Comparison of ENCODE assay signal across 1 cellular context in the genomic region with DNA sequence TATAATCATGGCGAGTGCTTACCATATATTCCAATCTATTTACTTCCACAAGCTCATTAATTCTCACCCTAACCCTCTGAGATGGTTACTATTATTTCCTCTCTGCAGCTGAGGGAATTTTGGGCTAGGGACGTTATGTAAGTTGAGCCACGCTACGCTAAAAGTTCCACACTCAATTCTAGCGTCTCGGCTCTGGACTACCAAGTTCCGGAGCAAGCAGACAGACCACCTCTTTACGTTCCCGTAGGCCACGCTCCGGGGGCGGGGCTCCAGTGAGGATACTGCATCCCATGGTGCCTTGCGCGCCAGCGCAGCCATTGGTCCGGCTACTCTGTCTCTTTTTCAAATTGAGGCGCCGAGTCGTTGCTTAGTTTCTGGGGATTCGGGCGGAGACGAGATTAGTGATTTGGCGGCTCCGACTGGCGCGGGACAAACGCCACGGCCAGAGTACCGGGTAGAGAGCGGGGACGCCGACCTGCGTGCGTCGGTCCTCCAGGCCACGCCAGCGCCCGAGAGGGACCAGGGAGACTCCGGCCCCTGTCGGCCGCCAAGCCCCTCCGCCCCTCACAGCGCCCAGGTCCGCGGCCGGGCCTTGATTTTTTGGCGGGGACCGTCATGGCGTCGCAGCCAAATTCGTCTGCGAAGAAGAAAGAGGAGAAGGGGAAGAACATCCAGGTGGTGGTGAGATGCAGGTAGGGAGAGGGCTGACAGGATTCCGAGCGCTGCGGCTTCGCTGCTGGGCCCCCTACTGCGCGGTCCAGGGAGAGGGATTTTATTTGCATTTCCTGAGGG.
TF ChIP-seq lines count a peak whose summit lies in the region.

A gene (plus strand): TSS at position 370 of the 792 bp plus-strand sequence. CDS start 246 bp downstream, at position 616.

TF ChIP-seq in HepG2, 621 proteins besides CTCF, POLR2A, EP300 and RAD21 (continued from another document and continues in another):
- TF ChIP-seq, protein P1, sequence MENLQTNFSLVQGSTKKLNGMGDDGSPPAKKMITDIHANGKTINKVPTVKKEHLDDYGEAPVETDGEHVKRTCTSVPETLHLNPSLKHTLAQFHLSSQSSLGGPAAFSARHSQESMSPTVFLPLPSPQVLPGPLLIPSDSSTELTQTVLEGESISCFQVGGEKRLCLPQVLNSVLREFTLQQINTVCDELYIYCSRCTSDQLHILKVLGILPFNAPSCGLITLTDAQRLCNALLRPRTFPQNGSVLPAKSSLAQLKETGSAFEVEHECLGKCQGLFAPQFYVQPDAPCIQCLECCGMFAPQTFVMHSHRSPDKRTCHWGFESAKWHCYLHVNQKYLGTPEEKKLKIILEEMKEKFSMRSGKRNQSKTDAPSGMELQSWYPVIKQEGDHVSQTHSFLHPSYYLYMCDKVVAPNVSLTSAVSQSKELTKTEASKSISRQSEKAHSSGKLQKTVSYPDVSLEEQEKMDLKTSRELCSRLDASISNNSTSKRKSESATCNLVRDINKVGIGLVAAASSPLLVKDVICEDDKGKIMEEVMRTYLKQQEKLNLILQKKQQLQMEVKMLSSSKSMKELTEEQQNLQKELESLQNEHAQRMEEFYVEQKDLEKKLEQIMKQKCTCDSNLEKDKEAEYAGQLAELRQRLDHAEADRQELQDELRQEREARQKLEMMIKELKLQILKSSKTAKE (CRISPR knock-in tag; IDR thresholded peaks at IDR 0.05; ENCODE audit: borderline replicate concordance), result no peak
- peak; percentile 58; the same call in 1 of the 2 replicates for TF ChIP-seq HDAC2 (CRISPR knock-in tag; IDR thresholded peaks at IDR 0.05)
- peak; percentile 64; the same call in 1 of the 2 replicates for TF ChIP-seq ZNF878 (CRISPR knock-in tag; IDR thresholded peaks at IDR 0.05)
- TF ChIP-seq ZNF546 (CRISPR knock-in tag; conservative IDR thresholded peaks at IDR 0.05), result no peak
- no peak for TF ChIP-seq RBM39 (IDR thresholded peaks at IDR 0.05; ENCODE audit: low read depth, low read length, poor library complexity, severe bottlenecking)
- TF ChIP-seq, protein P2, sequence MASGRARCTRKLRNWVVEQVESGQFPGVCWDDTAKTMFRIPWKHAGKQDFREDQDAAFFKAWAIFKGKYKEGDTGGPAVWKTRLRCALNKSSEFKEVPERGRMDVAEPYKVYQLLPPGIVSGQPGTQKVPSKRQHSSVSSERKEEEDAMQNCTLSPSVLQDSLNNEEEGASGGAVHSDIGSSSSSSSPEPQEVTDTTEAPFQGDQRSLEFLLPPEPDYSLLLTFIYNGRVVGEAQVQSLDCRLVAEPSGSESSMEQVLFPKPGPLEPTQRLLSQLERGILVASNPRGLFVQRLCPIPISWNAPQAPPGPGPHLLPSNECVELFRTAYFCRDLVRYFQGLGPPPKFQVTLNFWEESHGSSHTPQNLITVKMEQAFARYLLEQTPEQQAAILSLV (CRISPR knock-in tag; IDR thresholded peaks at IDR 0.05; ENCODE audit: borderline replicate concordance), result peak; percentile 82; the same call in 1 of the 2 replicates
- no peak for TF ChIP-seq STAT5B (CRISPR knock-in tag; IDR thresholded peaks at IDR 0.05)
- TF ChIP-seq CBX2 (IDR thresholded peaks at IDR 0.05; ENCODE audit: low read depth, low read length), result no peak
- no peak for TF ChIP-seq CBX2 (CRISPR knock-in tag; IDR thresholded peaks at IDR 0.05; ENCODE audit: low read depth)
- peak; percentile 90 for TF ChIP-seq THAP11 (CRISPR knock-in tag; IDR thresholded peaks at IDR 0.05)
- TF ChIP-seq, protein P3, sequence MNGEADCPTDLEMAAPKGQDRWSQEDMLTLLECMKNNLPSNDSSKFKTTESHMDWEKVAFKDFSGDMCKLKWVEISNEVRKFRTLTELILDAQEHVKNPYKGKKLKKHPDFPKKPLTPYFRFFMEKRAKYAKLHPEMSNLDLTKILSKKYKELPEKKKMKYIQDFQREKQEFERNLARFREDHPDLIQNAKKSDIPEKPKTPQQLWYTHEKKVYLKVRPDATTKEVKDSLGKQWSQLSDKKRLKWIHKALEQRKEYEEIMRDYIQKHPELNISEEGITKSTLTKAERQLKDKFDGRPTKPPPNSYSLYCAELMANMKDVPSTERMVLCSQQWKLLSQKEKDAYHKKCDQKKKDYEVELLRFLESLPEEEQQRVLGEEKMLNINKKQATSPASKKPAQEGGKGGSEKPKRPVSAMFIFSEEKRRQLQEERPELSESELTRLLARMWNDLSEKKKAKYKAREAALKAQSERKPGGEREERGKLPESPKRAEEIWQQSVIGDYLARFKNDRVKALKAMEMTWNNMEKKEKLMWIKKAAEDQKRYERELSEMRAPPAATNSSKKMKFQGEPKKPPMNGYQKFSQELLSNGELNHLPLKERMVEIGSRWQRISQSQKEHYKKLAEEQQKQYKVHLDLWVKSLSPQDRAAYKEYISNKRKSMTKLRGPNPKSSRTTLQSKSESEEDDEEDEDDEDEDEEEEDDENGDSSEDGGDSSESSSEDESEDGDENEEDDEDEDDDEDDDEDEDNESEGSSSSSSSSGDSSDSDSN (CRISPR knock-in tag; IDR thresholded peaks at IDR 0.05), result peak; percentile 80
- no peak for TF ChIP-seq JARID2 (CRISPR knock-in tag; IDR thresholded peaks at IDR 0.05; ENCODE audit: insufficient replicate concordance)
- no peak for TF ChIP-seq ZFYVE20 (CRISPR knock-in tag; IDR thresholded peaks at IDR 0.05; ENCODE audit: borderline replicate concordance, low read depth)
- TF ChIP-seq RORA (CRISPR knock-in tag; IDR thresholded peaks at IDR 0.05), result no peak
- TF ChIP-seq, protein P4, sequence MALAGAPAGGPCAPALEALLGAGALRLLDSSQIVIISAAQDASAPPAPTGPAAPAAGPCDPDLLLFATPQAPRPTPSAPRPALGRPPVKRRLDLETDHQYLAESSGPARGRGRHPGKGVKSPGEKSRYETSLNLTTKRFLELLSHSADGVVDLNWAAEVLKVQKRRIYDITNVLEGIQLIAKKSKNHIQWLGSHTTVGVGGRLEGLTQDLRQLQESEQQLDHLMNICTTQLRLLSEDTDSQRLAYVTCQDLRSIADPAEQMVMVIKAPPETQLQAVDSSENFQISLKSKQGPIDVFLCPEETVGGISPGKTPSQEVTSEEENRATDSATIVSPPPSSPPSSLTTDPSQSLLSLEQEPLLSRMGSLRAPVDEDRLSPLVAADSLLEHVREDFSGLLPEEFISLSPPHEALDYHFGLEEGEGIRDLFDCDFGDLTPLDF (CRISPR knock-in tag; IDR thresholded peaks at IDR 0.05), result peak; percentile 94
- no peak for TF ChIP-seq ZNF484 (CRISPR knock-in tag; IDR thresholded peaks at IDR 0.05; ENCODE audit: borderline replicate concordance, low read depth)
- TF ChIP-seq KAT2B (IDR thresholded peaks at IDR 0.05; ENCODE audit: borderline replicate concordance, low read depth, low read length), result no peak
- TF ChIP-seq, protein P5, sequence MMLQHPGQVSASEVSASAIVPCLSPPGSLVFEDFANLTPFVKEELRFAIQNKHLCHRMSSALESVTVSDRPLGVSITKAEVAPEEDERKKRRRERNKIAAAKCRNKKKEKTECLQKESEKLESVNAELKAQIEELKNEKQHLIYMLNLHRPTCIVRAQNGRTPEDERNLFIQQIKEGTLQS (CRISPR knock-in tag; IDR thresholded peaks at IDR 0.05), result no peak
- TF ChIP-seq ZFX (CRISPR knock-in tag; IDR thresholded peaks at IDR 0.05; ENCODE audit: low read depth), result peak; percentile 90
- no peak for TF ChIP-seq NPAS2 (CRISPR knock-in tag; IDR thresholded peaks at IDR 0.05; ENCODE audit: borderline replicate concordance)
- TF ChIP-seq CCDC6 (CRISPR knock-in tag; IDR thresholded peaks at IDR 0.05), result peak; percentile 67; the same call in 1 of the 2 replicates
- TF ChIP-seq RCOR2 (CRISPR knock-in tag; IDR thresholded peaks at IDR 0.05), result no peak
- TF ChIP-seq, protein P6, sequence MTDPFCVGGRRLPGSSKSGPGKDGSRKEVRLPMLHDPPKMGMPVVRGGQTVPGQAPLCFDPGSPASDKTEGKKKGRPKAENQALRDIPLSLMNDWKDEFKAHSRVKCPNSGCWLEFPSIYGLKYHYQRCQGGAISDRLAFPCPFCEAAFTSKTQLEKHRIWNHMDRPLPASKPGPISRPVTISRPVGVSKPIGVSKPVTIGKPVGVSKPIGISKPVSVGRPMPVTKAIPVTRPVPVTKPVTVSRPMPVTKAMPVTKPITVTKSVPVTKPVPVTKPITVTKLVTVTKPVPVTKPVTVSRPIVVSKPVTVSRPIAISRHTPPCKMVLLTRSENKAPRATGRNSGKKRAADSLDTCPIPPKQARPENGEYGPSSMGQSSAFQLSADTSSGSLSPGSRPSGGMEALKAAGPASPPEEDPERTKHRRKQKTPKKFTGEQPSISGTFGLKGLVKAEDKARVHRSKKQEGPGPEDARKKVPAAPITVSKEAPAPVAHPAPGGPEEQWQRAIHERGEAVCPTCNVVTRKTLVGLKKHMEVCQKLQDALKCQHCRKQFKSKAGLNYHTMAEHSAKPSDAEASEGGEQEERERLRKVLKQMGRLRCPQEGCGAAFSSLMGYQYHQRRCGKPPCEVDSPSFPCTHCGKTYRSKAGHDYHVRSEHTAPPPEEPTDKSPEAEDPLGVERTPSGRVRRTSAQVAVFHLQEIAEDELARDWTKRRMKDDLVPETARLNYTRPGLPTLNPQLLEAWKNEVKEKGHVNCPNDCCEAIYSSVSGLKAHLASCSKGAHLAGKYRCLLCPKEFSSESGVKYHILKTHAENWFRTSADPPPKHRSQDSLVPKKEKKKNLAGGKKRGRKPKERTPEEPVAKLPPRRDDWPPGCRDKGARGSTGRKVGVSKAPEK (CRISPR knock-in tag; IDR thresholded peaks at IDR 0.05; ENCODE audit: borderline replicate concordance), result no peak
- 0 out of 2 replicates have a peak, but pooled peaks have one; percentile 4 for TF ChIP-seq TOPORS (CRISPR knock-in tag; IDR thresholded peaks at IDR 0.05)
- TF ChIP-seq ZNF768 (CRISPR knock-in tag; IDR thresholded peaks at IDR 0.05), result peak; percentile 48; the same call in 1 of the 2 replicates
- TF ChIP-seq, protein P7, sequence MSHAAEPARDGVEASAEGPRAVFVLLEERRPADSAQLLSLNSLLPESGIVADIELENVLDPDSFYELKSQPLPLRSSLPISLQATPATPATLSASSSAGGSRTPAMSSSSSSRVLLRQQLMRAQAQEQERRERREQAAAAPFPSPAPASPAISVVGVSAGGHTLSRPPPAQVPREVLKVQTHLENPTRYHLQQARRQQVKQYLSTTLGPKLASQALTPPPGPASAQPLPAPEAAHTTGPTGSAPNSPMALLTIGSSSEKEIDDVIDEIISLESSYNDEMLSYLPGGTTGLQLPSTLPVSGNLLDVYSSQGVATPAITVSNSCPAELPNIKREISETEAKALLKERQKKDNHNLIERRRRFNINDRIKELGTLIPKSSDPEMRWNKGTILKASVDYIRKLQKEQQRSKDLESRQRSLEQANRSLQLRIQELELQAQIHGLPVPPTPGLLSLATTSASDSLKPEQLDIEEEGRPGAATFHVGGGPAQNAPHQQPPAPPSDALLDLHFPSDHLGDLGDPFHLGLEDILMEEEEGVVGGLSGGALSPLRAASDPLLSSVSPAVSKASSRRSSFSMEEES (CRISPR knock-in tag; IDR thresholded peaks at IDR 0.05), result no peak; the same call in none of the 2 replicates
- TF ChIP-seq TOE1 (CRISPR knock-in tag; IDR thresholded peaks at IDR 0.05), result no peak
- TF ChIP-seq NKX3-1 (CRISPR knock-in tag; IDR thresholded peaks at IDR 0.05), result peak; percentile 47; the same call in 1 of the 2 replicates
- TF ChIP-seq HMG20A (CRISPR knock-in tag; IDR thresholded peaks at IDR 0.05; ENCODE audit: borderline replicate concordance), result no peak
- no peak; the same call in 1 of the 2 replicates for TF ChIP-seq ZSCAN20 (CRISPR knock-in tag; IDR thresholded peaks at IDR 0.05; ENCODE audit: borderline replicate concordance)
- peak; percentile 88; the same call in 1 of the 2 replicates for TF ChIP-seq EEA1 (CRISPR knock-in tag; IDR thresholded peaks at IDR 0.05; ENCODE audit: borderline replicate concordance)
- TF ChIP-seq KLF11 (CRISPR knock-in tag; IDR thresholded peaks at IDR 0.05), result no peak; the same call in 1 of the 2 replicates
- peak; percentile 71; the same call in 1 of the 2 replicates for TF ChIP-seq KMT2B (CRISPR knock-in tag; IDR thresholded peaks at IDR 0.05)
- TF ChIP-seq ZNF451 (CRISPR knock-in tag; IDR thresholded peaks at IDR 0.05), result peak; percentile 39; the same call in 1 of the 2 replicates
- peak; percentile 34; the same call in 1 of the 2 replicates for TF ChIP-seq HCFC1 (IDR thresholded peaks at IDR 0.05; ENCODE audit: low read depth, low read length)
- TF ChIP-seq, protein P8, sequence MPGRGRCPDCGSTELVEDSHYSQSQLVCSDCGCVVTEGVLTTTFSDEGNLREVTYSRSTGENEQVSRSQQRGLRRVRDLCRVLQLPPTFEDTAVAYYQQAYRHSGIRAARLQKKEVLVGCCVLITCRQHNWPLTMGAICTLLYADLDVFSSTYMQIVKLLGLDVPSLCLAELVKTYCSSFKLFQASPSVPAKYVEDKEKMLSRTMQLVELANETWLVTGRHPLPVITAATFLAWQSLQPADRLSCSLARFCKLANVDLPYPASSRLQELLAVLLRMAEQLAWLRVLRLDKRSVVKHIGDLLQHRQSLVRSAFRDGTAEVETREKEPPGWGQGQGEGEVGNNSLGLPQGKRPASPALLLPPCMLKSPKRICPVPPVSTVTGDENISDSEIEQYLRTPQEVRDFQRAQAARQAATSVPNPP (CRISPR knock-in tag; IDR thresholded peaks at IDR 0.05), result no peak
- TF ChIP-seq, protein P9, sequence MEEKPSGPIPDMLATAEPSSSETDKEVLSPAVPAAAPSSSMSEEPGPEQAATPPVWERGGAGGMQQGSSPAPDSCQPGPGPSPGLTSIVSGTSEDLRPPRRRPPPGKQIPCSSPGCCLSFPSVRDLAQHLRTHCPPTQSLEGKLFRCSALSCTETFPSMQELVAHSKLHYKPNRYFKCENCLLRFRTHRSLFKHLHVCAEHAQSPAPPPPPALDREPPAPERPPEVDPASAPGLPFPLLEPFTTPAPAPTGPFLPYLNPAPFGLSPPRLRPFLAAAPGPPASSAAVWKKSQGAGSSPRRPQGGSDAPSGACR (CRISPR knock-in tag; IDR thresholded peaks at IDR 0.05), result no peak
- peak; percentile 87 for TF ChIP-seq TAF1 (CRISPR knock-in tag; IDR thresholded peaks at IDR 0.05)
- TF ChIP-seq, protein P10, sequence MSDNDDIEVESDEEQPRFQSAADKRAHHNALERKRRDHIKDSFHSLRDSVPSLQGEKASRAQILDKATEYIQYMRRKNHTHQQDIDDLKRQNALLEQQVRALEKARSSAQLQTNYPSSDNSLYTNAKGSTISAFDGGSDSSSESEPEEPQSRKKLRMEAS (IDR thresholded peaks at IDR 0.05), result 0 out of 2 replicates have a peak, but pooled peaks have one; percentile 11
- peak; percentile 87 for TF ChIP-seq YEATS4 (CRISPR knock-in tag; IDR thresholded peaks at IDR 0.05; ENCODE audit: borderline replicate concordance)
- TF ChIP-seq ZNF282 (IDR thresholded peaks at IDR 0.05; ENCODE audit: partially characterized antibody), result no peak
- peak; percentile 66; the same call in 1 of the 2 replicates for TF ChIP-seq ZNF317 (CRISPR knock-in tag; IDR thresholded peaks at IDR 0.05)
- TF ChIP-seq ZSCAN30 (CRISPR knock-in tag; IDR thresholded peaks at IDR 0.05), result no peak
- TF ChIP-seq ZNF367 (CRISPR knock-in tag; IDR thresholded peaks at IDR 0.05; ENCODE audit: borderline replicate concordance), result peak; percentile 63; the same call in 1 of the 2 replicates
- TF ChIP-seq, protein P11, sequence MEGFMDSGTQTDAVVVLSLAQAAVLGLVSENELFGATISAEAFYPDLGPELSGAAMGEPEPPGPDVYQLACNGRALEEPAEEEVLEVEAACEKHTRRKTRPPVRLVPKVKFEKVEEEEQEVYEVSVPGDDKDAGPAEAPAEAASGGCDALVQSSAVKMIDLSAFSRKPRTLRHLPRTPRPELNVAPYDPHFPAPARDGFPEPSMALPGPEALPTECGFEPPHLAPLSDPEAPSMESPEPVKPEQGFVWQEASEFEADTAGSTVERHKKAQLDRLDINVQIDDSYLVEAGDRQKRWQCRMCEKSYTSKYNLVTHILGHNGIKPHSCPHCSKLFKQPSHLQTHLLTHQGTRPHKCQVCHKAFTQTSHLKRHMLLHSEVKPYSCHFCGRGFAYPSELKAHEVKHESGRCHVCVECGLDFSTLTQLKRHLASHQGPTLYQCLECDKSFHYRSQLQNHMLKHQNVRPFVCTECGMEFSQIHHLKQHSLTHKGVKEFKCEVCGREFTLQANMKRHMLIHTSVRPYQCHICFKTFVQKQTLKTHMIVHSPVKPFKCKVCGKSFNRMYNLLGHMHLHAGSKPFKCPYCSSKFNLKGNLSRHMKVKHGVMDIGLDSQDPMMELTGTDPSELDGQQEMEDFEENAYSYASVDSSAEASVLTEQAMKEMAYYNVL (CRISPR knock-in tag; IDR thresholded peaks at IDR 0.05; ENCODE audit: borderline replicate concordance), result 0 out of 2 replicates have a peak, but pooled peaks have one; percentile 18
